Comparison of ENCODE assay signal across 22 cellular contexts in genomic region chr10:73970845-73971244, GRCh38. TPM values are rescaled to one million over a fixed set of nuclear protein-coding genes. Genes with fewer than 3 reads are reported as not detected.
"Had no signal": no experiment of that assay in that cellular context is flagged by ENCODE, and none has a peak within 500 bp of the region (broad histone marks: within the 10 kb centered on the region; RNA-seq: fewer than 3 reads in every experiment).

No MANE protein-coding gene starts in this region.

- H3K4me1 ChIP-seq: right lobe of liver had no signal

- H3K79me2 ChIP-seq: hepatocyte had no signal

- H3K4me3 Mint-ChIP-seq: naive thymus-derived CD8-positive, alpha-beta T cell; nephron; neural progenitor cell; stimulated activated naive B cell treated with anti-CD40 and anti-IgM and Interleukin-4, amounts not matched to agents 10 μg/mL and 1 μg/mL and 100 μg/mL, for 72 hours had no signal

- H2AFZ ChIP-seq: hepatocyte, neural progenitor cell had no signal

- H3K4me2 ChIP-seq: hepatocyte, neural progenitor cell, smooth muscle cell had no signal

- H3K36me3 ChIP-seq: left ventricle myocardium inferior, neural progenitor cell, ovary, right atrium auricular region, right lobe of liver, stomach, thyroid gland, transverse colon, upper lobe of left lung, vagina had no signal

- H3K9me3 ChIP-seq: ovary, right atrium auricular region, right lobe of liver, testis, thyroid gland, transverse colon, upper lobe of left lung, vagina had no signal

- H3K9me3 Mint-ChIP-seq: naive thymus-derived CD8-positive, alpha-beta T cell; neural progenitor cell had no signal

- H3K4me3 ChIP-seq: hepatocyte, left ventricle myocardium inferior, lung, neural progenitor cell, ovary, right atrium auricular region, right lobe of liver, smooth muscle cell, stomach, testis, thyroid gland, transverse colon, upper lobe of left lung, vagina had no signal

- ATAC-seq: naive thymus-derived CD8-positive, alpha-beta T cell; right lobe of liver; stimulated activated naive B cell treated with anti-CD40 and anti-IgM and Interleukin-4, amounts not matched to agents 10 μg/mL and 1 μg/mL and 100 μg/mL, for 72 hours; stimulated activated naive CD8-positive, alpha-beta T cell treated with anti-CD3 and anti-CD28 coated beads, Interleukin-15, Interleukin-2, amounts not matched to agents 100 U/mL and 50 U/mL, for 24 hours had no signal

- H3K27ac ChIP-seq: hepatocyte, left ventricle myocardium inferior, neural progenitor cell, ovary, right atrium auricular region, right lobe of liver, stomach, testis, thyroid gland, transverse colon, upper lobe of left lung, vagina had no signal

- DNase-seq: islet precursor cell; left ventricle myocardium inferior; naive thymus-derived CD8-positive, alpha-beta T cell; ovary; right lobe of liver; stimulated activated CD4-positive, alpha-beta T cell treated with anti-CD3 and anti-CD28 coated beads, Interleukin-1b, Interleukin-23, amount 100 ng/mL, for 48 hours; stimulated activated CD4-positive, alpha-beta T cell treated with anti-CD3 and anti-CD28 coated beads, Interleukin-4, amount 100 ng/mL, for 1 hour; stimulated activated naive B cell treated with anti-CD40 and anti-IgM and Interleukin-4, amounts not matched to agents 10 μg/mL and 1 μg/mL and 100 μg/mL, for 72 hours; stimulated activated naive CD8-positive, alpha-beta T cell treated with anti-CD3 and anti-CD28 coated beads, Interleukin-15, Interleukin-2, amounts not matched to agents 100 U/mL and 50 U/mL, for 24 hours; stomach; thyroid gland; transverse colon; upper lobe of left lung had no signal

- H3K9ac ChIP-seq: neural progenitor cell had no signal

- H3K27me3 Mint-ChIP-seq: naive thymus-derived CD8-positive, alpha-beta T cell; progenitor cell of endocrine pancreas; stimulated activated naive B cell treated with anti-CD40 and anti-IgM and Interleukin-4, amounts not matched to agents 10 μg/mL and 1 μg/mL and 100 μg/mL, for 72 hours had no signal

- H3K27me3 ChIP-seq: hepatocyte, neural progenitor cell, ovary, right atrium auricular region, right lobe of liver, stomach, testis, thyroid gland, transverse colon, upper lobe of left lung, vagina had no signal

- H3K27ac Mint-ChIP-seq: naive thymus-derived CD8-positive, alpha-beta T cell; neural progenitor cell; progenitor cell of endocrine pancreas; stimulated activated naive B cell treated with anti-CD40 and anti-IgM and Interleukin-4, amounts not matched to agents 10 μg/mL and 1 μg/mL and 100 μg/mL, for 72 hours had no signal

- H3K36me3 Mint-ChIP-seq: naive thymus-derived CD8-positive, alpha-beta T cell; stimulated activated naive B cell treated with anti-CD40 and anti-IgM and Interleukin-4, amounts not matched to agents 10 μg/mL and 1 μg/mL and 100 μg/mL, for 72 hours had no signal

RNA-seq across cellular contexts. Expression of gene PLAU, which starts 59.9 kb away (rescaled TPM):
- polyA plus RNA-seq: naive thymus-derived CD8-positive, alpha-beta T cell had no signal
